ENCODE assay signal across 8 cellular contexts in the genomic region with DNA sequence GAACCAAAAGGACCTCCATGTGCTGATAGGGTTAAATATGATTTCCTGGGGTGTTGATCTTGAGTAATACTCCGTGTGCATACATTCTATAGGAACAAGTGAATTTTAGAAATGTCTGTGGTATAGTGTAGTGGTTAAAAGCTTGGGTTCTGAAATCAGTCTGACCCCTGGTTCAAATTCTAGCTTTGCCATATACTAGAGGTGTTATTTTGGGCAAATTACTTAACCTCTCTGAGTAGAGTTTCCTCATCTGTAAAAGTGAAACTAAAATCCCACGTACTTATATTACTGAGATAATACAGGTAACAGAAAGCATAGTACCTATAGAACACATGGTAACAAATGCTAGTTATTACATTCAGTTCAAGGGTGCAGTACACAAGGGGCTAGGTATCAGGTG. TPM values are rescaled to one million over a fixed set of nuclear protein-coding genes. Genes with fewer than 3 reads are reported as not detected.
DNase-seq lines count a peak whose midpoint lies in the region; ATAC-seq and TF ChIP-seq lines count a peak whose summit lies in the region.
"Not testable (repeated sequence)": the region's sequence is repeated elsewhere in the genome, so short reads cannot be mapped to it uniquely, and the experiment has no call there.

No MANE protein-coding gene starts in this region.

- not testable (repeated sequence) for TF ChIP-seq CTCF in CD8-positive, alpha-beta T cell (IDR thresholded peaks at IDR 0.05); endodermal cell (conservative IDR thresholded peaks at IDR 0.05); mesothelial cell of epicardium (IDR thresholded peaks at IDR 0.05; ENCODE audit: unreplicated experiment)

- intact Hi-C loops in CD8-positive, alpha-beta T cell (cut with DNase I, micrococcal nuclease): loop anchor here (1.0 to 10.0 kb wide), 4 partner anchors 12 to 1240 kb away; a partner anchor contains a TSS
- intact Hi-C loops in activated T-helper 1 cell treated with anti-CD3 and anti-CD28 coated beads, Interleukin-12 subunit alpha, Interleukin-12 subunit beta, Interleukin-2, Interleukin-4 antibody, amounts not matched to agents 30 ng/mL and 10 ng/mL and 1 ng/mL, durations not matched to agents 14 hours and 24 hours and 36 hours (cut with micrococcal nuclease): loop anchor here (1.0 to 5.0 kb wide), 4 partner anchors 11 to 642 kb away; no protein-coding TSS in a partner anchor

- peak overlapping the region; percentile 92 for H3K27ac ChIP-seq in CD8-positive, alpha-beta T cell (ENCODE audit: low read depth, low read length)
- H3K27ac ChIP-seq in endodermal cell (ENCODE audit: low read depth, low read length): not testable (repeated sequence)

- not testable (repeated sequence) for H3K27me3 Mint-ChIP-seq in CD8-positive, alpha-beta T cell (ENCODE audit: low read depth); activated T-helper 1 cell treated with anti-CD3 and anti-CD28 coated beads, Interleukin-12 subunit alpha, Interleukin-12 subunit beta, Interleukin-2, Interleukin-4 antibody, amounts not matched to agents 30 ng/mL and 10 ng/mL and 1 ng/mL, durations not matched to agents 14 hours and 24 hours and 36 hours (ENCODE audit: insufficient read depth); endodermal cell (ENCODE audit: insufficient read depth); mesothelial cell of epicardium (ENCODE audit: low read depth); stimulated activated naive B cell treated with anti-CD40 and anti-IgM and Interleukin-4, amounts not matched to agents 10 μg/mL and 1 μg/mL and 100 μg/mL, for 72 hours

- H3K4me1 Mint-ChIP-seq in CD8-positive, alpha-beta T cell (ENCODE audit: low read depth): peaks cover 68% of the 10 kb centered on the region
- peaks cover 79% of the 10 kb centered on the region for H3K4me1 Mint-ChIP-seq in activated T-helper 1 cell treated with anti-CD3 and anti-CD28 coated beads, Interleukin-12 subunit alpha, Interleukin-12 subunit beta, Interleukin-2, Interleukin-4 antibody, amounts not matched to agents 30 ng/mL and 10 ng/mL and 1 ng/mL, durations not matched to agents 14 hours and 24 hours and 36 hours (ENCODE audit: low read depth)
- H3K4me1 Mint-ChIP-seq in endodermal cell (peaks cover 20% of the 10 kb centered on the region), mesothelial cell of epicardium (peaks cover 52% of the 10 kb centered on the region)
- H3K4me1 Mint-ChIP-seq in stimulated activated naive B cell treated with anti-CD40 and anti-IgM and Interleukin-4, amounts not matched to agents 10 μg/mL and 1 μg/mL and 100 μg/mL, for 72 hours: peaks cover 21 to 52% of the 10 kb centered on the region in 2 donors

- not testable (repeated sequence) for H3K9me3 ChIP-seq in CD8-positive, alpha-beta T cell (ENCODE audit: low read length); MG63; endodermal cell (ENCODE audit: control insufficient read depth, low read length)

- CTCF ChIA-PET in CD8-positive, alpha-beta T cell (lab: Charles Lee): interaction anchor here (0.9 to 1.8 kb wide), 2 partner anchors 11 to 24 kb away, joined by 3 to 16 read pairs; a partner anchor contains a TSS

- peak overlapping the region; percentile 47 for H3K4me3 ChIP-seq in CD8-positive, alpha-beta T cell (ENCODE audit: low read depth, low read length)
- H3K4me3 ChIP-seq in MG63: peak overlapping the region; percentile 23
- H3K4me3 ChIP-seq in endodermal cell (ENCODE audit: low read length): not testable (repeated sequence)

- peaks cover 53% of the 10 kb centered on the region for H3K4me1 ChIP-seq in CD8-positive, alpha-beta T cell (ENCODE audit: insufficient read depth, low read length)
- H3K4me1 ChIP-seq in endodermal cell (ENCODE audit: control insufficient read depth, insufficient read depth, low read length): not testable (repeated sequence)

- POLR2A ChIA-PET in CD8-positive, alpha-beta T cell (lab: Charles Lee): interaction anchor here (1.0 to 2.0 kb wide), 3 partner anchors 12 to 76 kb away, joined by 3 to 24 read pairs (median 5); a partner anchor contains a TSS

- H3K27ac Mint-ChIP-seq in CD8-positive, alpha-beta T cell: peak overlapping the region; percentile 98
- peak overlapping the region; percentile 98 for H3K27ac Mint-ChIP-seq in activated T-helper 1 cell treated with anti-CD3 and anti-CD28 coated beads, Interleukin-12 subunit alpha, Interleukin-12 subunit beta, Interleukin-2, Interleukin-4 antibody, amounts not matched to agents 30 ng/mL and 10 ng/mL and 1 ng/mL, durations not matched to agents 14 hours and 24 hours and 36 hours
- H3K27ac Mint-ChIP-seq in endodermal cell: peak overlapping the region; percentile 86
- peak overlapping the region; percentile 86 for H3K27ac Mint-ChIP-seq in mesothelial cell of epicardium
- H3K27ac Mint-ChIP-seq in stimulated activated naive B cell treated with anti-CD40 and anti-IgM and Interleukin-4, amounts not matched to agents 10 μg/mL and 1 μg/mL and 100 μg/mL, for 72 hours: peak overlapping the region; percentile 93

- WGBS in endodermal cell (ENCODE audit: insufficient coverage in 1 of 2, insufficient read length in 1 of 2), 2 experiments: 80% methylated on average over 1 of the region's 2 CpGs; no CpG with 5 or more reads in 1 of the 2 experiments

- not testable (repeated sequence) for DNase-seq in CD8-positive, alpha-beta T cell; MG63; activated T-helper 1 cell treated with anti-CD3 and anti-CD28 coated beads, Interleukin-12 subunit alpha, Interleukin-12 subunit beta, Interleukin-2, Interleukin-4 antibody, amounts not matched to agents 30 ng/mL and 10 ng/mL and 1 ng/mL, durations not matched to agents 14 hours and 24 hours and 36 hours (ENCODE audit: low spot score); endodermal cell; mesothelial cell of epicardium (ENCODE audit: low spot score in 2 of 2, unreplicated experiment in 2 of 2); stimulated activated naive B cell treated with anti-CD40 and anti-IgM and Interleukin-4, amounts not matched to agents 10 μg/mL and 1 μg/mL and 100 μg/mL, for 72 hours

- not testable (repeated sequence) for H3K9ac ChIP-seq in endodermal cell (ENCODE audit: extremely low read depth, low read length, poor library complexity, severe bottlenecking)

- not testable (repeated sequence) for H3K36me3 ChIP-seq in CD8-positive, alpha-beta T cell (ENCODE audit: insufficient read depth, low read length); MG63; endodermal cell (ENCODE audit: control insufficient read depth, insufficient read depth, low read length)

- not testable (repeated sequence) for H3K9me3 Mint-ChIP-seq in CD8-positive, alpha-beta T cell; activated T-helper 1 cell treated with anti-CD3 and anti-CD28 coated beads, Interleukin-12 subunit alpha, Interleukin-12 subunit beta, Interleukin-2, Interleukin-4 antibody, amounts not matched to agents 30 ng/mL and 10 ng/mL and 1 ng/mL, durations not matched to agents 14 hours and 24 hours and 36 hours; endodermal cell; mesothelial cell of epicardium; stimulated activated naive B cell treated with anti-CD40 and anti-IgM and Interleukin-4, amounts not matched to agents 10 μg/mL and 1 μg/mL and 100 μg/mL, for 72 hours

- peak overlapping the region; percentile 81 for H3K4me3 Mint-ChIP-seq in CD8-positive, alpha-beta T cell
- peak overlapping the region; percentile 72 for H3K4me3 Mint-ChIP-seq in activated T-helper 1 cell treated with anti-CD3 and anti-CD28 coated beads, Interleukin-12 subunit alpha, Interleukin-12 subunit beta, Interleukin-2, Interleukin-4 antibody, amounts not matched to agents 30 ng/mL and 10 ng/mL and 1 ng/mL, durations not matched to agents 14 hours and 24 hours and 36 hours
- not testable (repeated sequence) for H3K4me3 Mint-ChIP-seq in endodermal cell, mesothelial cell of epicardium
- H3K4me3 Mint-ChIP-seq in stimulated activated naive B cell treated with anti-CD40 and anti-IgM and Interleukin-4, amounts not matched to agents 10 μg/mL and 1 μg/mL and 100 μg/mL, for 72 hours: peak overlapping the region; percentile 54 to 70

- H3K36me3 Mint-ChIP-seq in CD8-positive, alpha-beta T cell; endodermal cell (ENCODE audit: low read depth); mesothelial cell of epicardium; stimulated activated naive B cell treated with anti-CD40 and anti-IgM and Interleukin-4, amounts not matched to agents 10 μg/mL and 1 μg/mL and 100 μg/mL, for 72 hours: not testable (repeated sequence)
- H3K36me3 Mint-ChIP-seq in activated T-helper 1 cell treated with anti-CD3 and anti-CD28 coated beads, Interleukin-12 subunit alpha, Interleukin-12 subunit beta, Interleukin-2, Interleukin-4 antibody, amounts not matched to agents 30 ng/mL and 10 ng/mL and 1 ng/mL, durations not matched to agents 14 hours and 24 hours and 36 hours (ENCODE audit: low read depth): peaks cover 15% of the 10 kb centered on the region

- not testable (repeated sequence) for H3K27me3 ChIP-seq in CD8-positive, alpha-beta T cell (ENCODE audit: insufficient read depth, low read length); MG63; endodermal cell (ENCODE audit: control insufficient read depth, insufficient read depth, low read length, poor library complexity, severe bottlenecking)

- peak; percentile 48 for ATAC-seq in CD8-positive, alpha-beta T cell
- ATAC-seq in GM19463 (IDR thresholded peaks at IDR 0.05; ENCODE audit: unreplicated experiment): peak; percentile 37
- ATAC-seq in HG02981 (IDR thresholded peaks at IDR 0.05; ENCODE audit: unreplicated experiment): peak; percentile 32
- ATAC-seq in stimulated activated naive B cell treated with anti-CD40 and anti-IgM and Interleukin-4, amounts not matched to agents 10 μg/mL and 1 μg/mL and 100 μg/mL, for 72 hours (replicated peaks): peak; percentile 52 to 58

RNA-seq across cellular contexts. Expression of a gene that starts 12.0 kb away (rescaled TPM):
- 10 to 100 TPM; 93.4 to 94.2 TPM for total RNA-seq in CD8-positive, alpha-beta T cell
- 2.6 and 8.2 TPM in 2 replicates for total RNA-seq in MG63 (2014; rRNA removed; shearing (Covaris generic); ENCODE audit: low replicate concordance)
- 25.1 and 26.9 TPM in 2 replicates for total RNA-seq in activated T-helper 1 cell treated with anti-CD3 and anti-CD28 coated beads, Interleukin-12 subunit alpha, Interleukin-12 subunit beta, Interleukin-2, Interleukin-4 antibody, amounts not matched to agents 30 ng/mL and 10 ng/mL and 1 ng/mL, durations not matched to agents 14 hours and 24 hours and 36 hours
- total RNA-seq in endodermal cell (10 to 100 TPM; 65.8 to 70.0 TPM), mesothelial cell of epicardium (84.6 to 87.1 TPM (median 85.3 TPM) in 3 replicates)
- 32.8 TPM for polyA plus RNA-seq in endodermal cell (2013, experiment 1 of 2)
- 36.8 TPM for polyA plus RNA-seq in endodermal cell (2013, experiment 2 of 2)
